Comparison of ENCODE assay signal across 9 cellular contexts in the genomic region with DNA sequence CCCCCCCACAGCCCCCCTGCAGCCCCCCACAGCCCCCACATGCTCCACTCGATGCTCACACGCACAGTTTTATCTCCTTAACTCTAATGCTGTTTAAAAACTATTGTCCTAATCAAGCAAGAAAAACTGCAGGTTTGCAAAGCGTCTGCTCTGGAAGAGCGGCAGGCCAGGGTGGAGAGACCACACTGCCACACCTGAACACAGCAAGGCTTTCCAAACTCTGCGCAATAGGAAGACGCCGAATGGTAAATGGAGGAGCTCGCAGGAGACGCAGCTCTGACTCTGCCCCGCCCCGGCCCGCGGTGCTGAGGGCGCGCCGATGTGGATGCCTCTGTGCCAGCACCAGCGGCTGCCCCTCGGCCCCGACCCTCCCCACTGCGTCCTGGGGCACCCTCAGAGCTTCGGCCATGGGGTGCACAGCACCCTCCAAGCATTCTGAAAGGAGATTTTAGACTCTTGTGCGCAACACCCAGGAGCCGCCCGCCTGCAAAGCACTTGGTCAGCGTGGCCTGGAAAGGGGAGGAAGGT. TPM values are rescaled to one million over a fixed set of nuclear protein-coding genes. Genes with fewer than 3 reads are reported as not detected.
A peak's percentile ranks its signal among the peaks of the same experiment; 100 is the strongest.
DNase-seq lines count a peak whose midpoint lies in the region; ATAC-seq and TF ChIP-seq lines count a peak whose summit lies in the region.
"Had no signal": no experiment of that assay in that cellular context is flagged by ENCODE, and none has a peak within 500 bp of the region (broad histone marks: within the 10 kb centered on the region; RNA-seq: fewer than 3 reads in every experiment).

No MANE protein-coding gene starts in this region.

- TF ChIP-seq POLR2A in breast epithelium (IDR thresholded peaks at IDR 0.05): no peak

- H3K4me3 Mint-ChIP-seq in mesothelial cell of epicardium: peak overlapping the region; percentile 48

- TF ChIP-seq CTCF in C4-2B (conservative IDR thresholded peaks at IDR 0.05): no peak
- TF ChIP-seq CTCF in breast epithelium (IDR thresholded peaks at IDR 0.05): no peak
- no peak for TF ChIP-seq CTCF in mesothelial cell of epicardium (IDR thresholded peaks at IDR 0.05; ENCODE audit: unreplicated experiment)

- peaks cover 29% of the 10 kb centered on the region for H3K4me1 Mint-ChIP-seq in mesothelial cell of epicardium

- peak overlapping the region; percentile 91 for H3K27ac Mint-ChIP-seq in mesothelial cell of epicardium

- ATAC-seq in GM21786 (IDR thresholded peaks at IDR 0.05; ENCODE audit: unreplicated experiment) (no peak), GM19324 (IDR thresholded peaks at IDR 0.05; ENCODE audit: low FRiP score, unreplicated experiment) (no peak), HG03139 (IDR thresholded peaks at IDR 0.05; ENCODE audit: unreplicated experiment) (no peak)

- H3K9me3 Mint-ChIP-seq in mesothelial cell of epicardium: no peaks in the 10 kb centered on the region

- no peaks in the 10 kb centered on the region for H3K36me3 Mint-ChIP-seq in mesothelial cell of epicardium

- intact Hi-C loops in breast epithelium (cut with DNase I; ENCODE audit: low total_unique reads): no loop called here

- H3K4me3 ChIP-seq in breast epithelium: peak overlapping the region in 1 of 3 donors; percentile 5
- H3K4me3 ChIP-seq: lung had no signal

- H3K27ac ChIP-seq in C4-2B (peak overlapping the region; percentile 36; the same call in 1 of the 2 replicates), breast epithelium (peak overlapping the region; percentile 33 to 40)

- no peaks in the 10 kb centered on the region for H3K36me3 ChIP-seq in breast epithelium

- peak; percentile 71 for DNase-seq in HuH-7 (ENCODE audit: low spot score)
- DNase-seq in breast epithelium (ENCODE audit: low spot score in 2 of 2): peak in 1 of 2 donors; percentile 52
- DNase-seq in mesothelial cell of epicardium (ENCODE audit: low spot score in 2 of 2, unreplicated experiment in 2 of 2): no peak
- no peak for DNase-seq in OCI-M2 (lab: John Stamatoyannopoulos, UW; ENCODE audit: unreplicated experiment)

- no peaks in the 10 kb centered on the region for H3K4me1 ChIP-seq in breast epithelium

- no peaks in the 10 kb centered on the region for H3K27me3 ChIP-seq in breast epithelium

- no peaks in the 10 kb centered on the region for H3K27me3 Mint-ChIP-seq in mesothelial cell of epicardium (ENCODE audit: low read depth)

- H3K9me3 ChIP-seq in breast epithelium: no peaks in the 10 kb centered on the region

RNA-seq across cellular contexts. Expression of gene RASA3, which starts 32.4 kb away (rescaled TPM):
- total RNA-seq in breast epithelium (10 to 100 TPM; 14.2 to 54.9 (median 31.5) TPM), mesothelial cell of epicardium (13.5 to 14.6 TPM (median 13.7 TPM) in 3 replicates)
